In genomic region chr6:127389706-127390105, GRCh38 we compare ENCODE assay signal across 5 cellular contexts.
"Had no signal": no experiment of that assay in that cellular context is flagged by ENCODE, and none has a peak within 500 bp of the region (broad histone marks: within the 10 kb centered on the region; RNA-seq: fewer than 3 reads in every experiment).

No MANE protein-coding gene starts in this region.

- H3K27ac Mint-ChIP-seq: GM23338, H9, IgD-negative memory B cell had no signal

- H2AFZ ChIP-seq: GM23338 had no signal

- H3K27ac ChIP-seq: HL-60 had no signal

- H3K4me3 Mint-ChIP-seq: GM23338, H9, IgD-negative memory B cell had no signal

- H3K9me3 Mint-ChIP-seq: GM23338, H9, IgD-negative memory B cell had no signal

- DNase-seq: H9, HCEC 1CT had no signal

- H3K4me3 ChIP-seq: GM23338 had no signal

- H3K4me2 ChIP-seq: GM23338 had no signal

- H3K4me1 Mint-ChIP-seq: GM23338, H9 had no signal

- H3K36me3 Mint-ChIP-seq: IgD-negative memory B cell had no signal
